In genomic region chr21:33324311-33325221, GRCh38 we compare ENCODE assay signal across 8 cellular contexts. TPM values are rescaled to one million over a fixed set of nuclear protein-coding genes. Genes with fewer than 3 reads are reported as not detected.
A peak's percentile ranks its signal among the peaks of the same experiment; 100 is the strongest.
DNase-seq lines count a peak whose midpoint lies in the region; ATAC-seq and TF ChIP-seq lines count a peak whose summit lies in the region.

TSS of gene IFNAR1 (plus strand) at chr21:33324970. CDS start at chr21:33325056, 86 bp downstream.

- no peak within 1 kb of the TSS for H3K27ac Mint-ChIP-seq in IgD-negative memory B cell

- no peaks in the 10 kb centered on the region for H3K27me3 ChIP-seq in mucosa of rectum (ENCODE audit: control insufficient read depth in 2 of 2, insufficient read depth in 2 of 2, low read length in 2 of 2)

- H3K4me3 ChIP-seq in mucosa of rectum (ENCODE audit: low read length in 2 of 2): peak within 1 kb of the TSS; percentile 87 to 93

- peak within 1 kb of the TSS; percentile 98 to 100 for H3K27ac ChIP-seq in mucosa of rectum (ENCODE audit: low read depth in 2 of 2, low read length in 2 of 2)

- no peaks in the 10 kb centered on the region for H3K9me3 Mint-ChIP-seq in IgD-negative memory B cell

- peaks cover 2% of the 10 kb centered on the region for H3K36me3 Mint-ChIP-seq in IgD-negative memory B cell

- DNase-seq in DMS153 (lab: John Stamatoyannopoulos, UW) (peak; percentile 92), OCI-M1 (lab: John Stamatoyannopoulos, UW) (peak; percentile 99), activated T-cell treated with anti-CD3 and anti-CD28 coated beads for 4 hours (peak; percentile 97), erythroblast (lab: John Stamatoyannopoulos, UW) (peak; percentile 99 to 100)
- DNase-seq in stimulated activated CD8-positive, alpha-beta memory T cell treated with anti-CD3 and anti-CD28 coated beads, Interleukin-4, amount 100 ng/mL, for 48 hours: peak; percentile 99

- no peaks in the 10 kb centered on the region for H3K36me3 ChIP-seq in mucosa of rectum (ENCODE audit: control insufficient read depth in 2 of 2, insufficient read depth in 2 of 2, low read length in 2 of 2)

- ATAC-seq in GM21576 (IDR thresholded peaks at IDR 0.05; ENCODE audit: unreplicated experiment): peak; percentile 64

- H3K27me3 Mint-ChIP-seq in IgD-negative memory B cell: no peaks in the 10 kb centered on the region

- peak within 1 kb of the TSS; percentile 93 to 97 for H3K9ac ChIP-seq in mucosa of rectum (ENCODE audit: low read depth in 1 of 2, low read length in 2 of 2)

- no peak within 1 kb of the TSS for H3K4me3 Mint-ChIP-seq in IgD-negative memory B cell

- no peaks in the 10 kb centered on the region for H3K9me3 ChIP-seq in mucosa of rectum (ENCODE audit: control insufficient read depth in 2 of 2, low read length in 2 of 2)

- peaks cover 10 to 30% (median 12%) of the 10 kb centered on the region in 3 donors for H3K4me1 Mint-ChIP-seq in IgD-negative memory B cell

- peak; percentile 92 for TF ChIP-seq POLR2A in erythroblast (IDR thresholded peaks at IDR 0.05; ENCODE audit: low read length)

- peaks cover 6 to 11% of the 10 kb centered on the region in 2 donors for H3K4me1 ChIP-seq in mucosa of rectum (ENCODE audit: control insufficient read depth in 2 of 2, insufficient read depth in 2 of 2, low read length in 2 of 2)

RNA-seq across cellular contexts. Expression of gene IFNAR1, which starts in this region (rescaled TPM):
- 93.6 TPM for polyA plus RNA-seq in IgD-negative memory B cell

Comparison
In these comparisons a context has a peak if more than half of its experiments do, and no peak if none do; other contexts are left out.
1. Peak in every context shown above with its lines: DNase-seq, ATAC-seq, H3K4me3 ChIP-seq and H3K27ac ChIP-seq.